Comparison of ENCODE assay signal across 12 cellular contexts in the genomic region with DNA sequence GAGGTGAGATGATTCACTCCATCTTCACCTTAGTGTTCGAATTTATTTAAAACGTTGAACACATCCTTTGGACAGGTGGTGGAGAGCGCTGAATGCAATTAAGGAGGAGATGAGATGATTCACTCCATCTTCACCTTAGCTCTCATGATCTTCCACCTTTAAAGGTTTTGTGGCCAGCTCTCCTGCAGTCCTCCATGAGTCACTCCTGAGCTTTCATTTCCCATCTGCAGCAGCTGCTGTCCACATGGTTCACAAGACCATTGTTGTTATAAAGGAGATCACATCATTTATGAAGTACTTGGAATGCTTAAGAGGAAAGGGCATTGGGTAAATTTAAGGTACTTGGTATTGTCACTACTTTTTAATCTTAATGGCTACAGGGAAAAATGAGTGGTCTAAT.
A peak's percentile ranks its signal among the peaks of the same experiment; 100 is the strongest.
DNase-seq lines count a peak whose midpoint lies in the region; ATAC-seq, FAIRE-seq and TF ChIP-seq lines count a peak whose summit lies in the region.
"Had no signal": no experiment of that assay in that cellular context is flagged by ENCODE, and none has a peak within 500 bp of the region (broad histone marks: within the 10 kb centered on the region; RNA-seq: fewer than 3 reads in every experiment).

No MANE protein-coding gene starts in this region.

- H3K4me1 ChIP-seq in fibroblast of lung (ENCODE audit: control insufficient read depth, extremely low read depth, insufficient read depth, low read length) (no peaks in the 10 kb centered on the region), hepatocyte (ENCODE audit: insufficient read depth) (no peaks in the 10 kb centered on the region), gastrocnemius medialis (no peaks in the 10 kb centered on the region)
- H3K4me1 ChIP-seq: BLaER1 had no signal

- H3K9me2 ChIP-seq in hepatocyte (replicated peaks; ENCODE audit: insufficient read depth): no peaks in the 10 kb centered on the region

- WGBS in hepatocyte (ENCODE audit: low lambda C conversion rate, missing lambda C conversion rate): 92% methylated on average over 3 of the region's 3 CpGs

- TF ChIP-seq CTCF in AG04449 (IDR thresholded peaks at IDR 0.05; ENCODE audit: insufficient read depth, low read length, missing control alignments) (no peak), fibroblast of lung (conservative IDR thresholded peaks at IDR 0.05 in 1 of 2, IDR thresholded peaks at IDR 0.05 in 1 of 2; ENCODE audit: low read depth in 1 of 2, low read length in 2 of 2) (no peak), hepatocyte (IDR thresholded peaks at IDR 0.05; ENCODE audit: poor library complexity) (no peak), gastrocnemius medialis (IDR thresholded peaks at IDR 0.05 in 4 of 5, conservative IDR thresholded peaks at IDR 0.05 in 1 of 5) (no peak)

- no peak for TF ChIP-seq POLR2A in gastrocnemius medialis (IDR thresholded peaks at IDR 0.05)

- H3K9me3 ChIP-seq in fibroblast of lung (ENCODE audit: control insufficient read depth, insufficient read depth, low read depth, low read length): no peaks in the 10 kb centered on the region
- no peaks in the 10 kb centered on the region for H3K9me3 ChIP-seq in hepatocyte (ENCODE audit: low read depth)
- H3K9me3 ChIP-seq in gastrocnemius medialis: no peaks in the 10 kb centered on the region
- H3K9me3 ChIP-seq: BLaER1 had no signal

- CTCF ChIA-PET in AG04449 (lab: Yijun Ruan, JAX): interaction anchor here (1.3 kb wide), 1 partner anchor 25 kb away, joined by 3 read pairs; no protein-coding TSS in a partner anchor

- FAIRE-seq in RCC 7860 (lab: Jason Lieb, UNC): peak; percentile 97

- DNase-seq in AG04449 (ENCODE audit: low read depth, low spot score): peak; percentile 45
- peak; percentile 19 for DNase-seq in GM04503 (ENCODE audit: low read depth)
- peak; percentile 84 for DNase-seq in RCC 7860 (ENCODE audit: low spot score)
- peak; percentile 86 to 99 for DNase-seq in fibroblast of lung (ENCODE audit: low read depth in 2 of 2)
- no peak for DNase-seq in hepatocyte (ENCODE audit: low spot score)
- no peak for DNase-seq in iPS-NIHi11 (ENCODE audit: low spot score)
- no peak for DNase-seq in gastrocnemius medialis
- DNase-seq: activated CD4-positive, alpha-beta T cell treated with anti-CD3 and anti-CD28 coated beads, Interleukin-2, amount 10 ng/mL, durations not matched to agents 7 days and 5 days; NCI-H1417 treated with DMSO at 0.1 percent for 48 hours had no signal

- H3K4me3 ChIP-seq in AG04449 (ENCODE audit: low read depth, low read length) (no peak overlapping the region), fibroblast of lung (replicated peaks in 1 of 4; ENCODE audit: control extremely low read depth in 1 of 4, insufficient read depth in 1 of 4, low read depth in 3 of 4, low read length in 4 of 4) (no peak overlapping the region), hepatocyte (no peak overlapping the region), gastrocnemius medialis (no peak overlapping the region)
- H3K4me3 ChIP-seq: BLaER1, cardiac muscle cell had no signal

- in situ Hi-C loops in gastrocnemius medialis (cut with MboI; ENCODE audit: low sequenced_read_pairs in 4 of 4): no loop called here

- no peak for ATAC-seq in gastrocnemius medialis
- no peak for ATAC-seq in HG03469 (IDR thresholded peaks at IDR 0.05; ENCODE audit: unreplicated experiment)

- intact Hi-C loops in gastrocnemius medialis (cut with DNase I; ENCODE audit: low total_unique reads): no loop called here

- no peak overlapping the region for H2AFZ ChIP-seq in fibroblast of lung (ENCODE audit: low read length)
- no peak overlapping the region for H2AFZ ChIP-seq in hepatocyte

- H3K36me3 ChIP-seq in fibroblast of lung (ENCODE audit: control insufficient read depth, insufficient read depth, low read length): no peaks in the 10 kb centered on the region
- H3K36me3 ChIP-seq in hepatocyte (replicated peaks; ENCODE audit: insufficient read depth, low read depth): no peaks in the 10 kb centered on the region
- H3K36me3 ChIP-seq in gastrocnemius medialis: no peaks in the 10 kb centered on the region
- H3K36me3 ChIP-seq: BLaER1, cardiac muscle cell had no signal

- H3K27ac ChIP-seq in fibroblast of lung (ENCODE audit: insufficient read depth, low read length) (no peak overlapping the region), hepatocyte (no peak overlapping the region), gastrocnemius medialis (no peak overlapping the region)
- H3K27ac ChIP-seq: BLaER1, cardiac muscle cell had no signal

- H3K79me2 ChIP-seq in fibroblast of lung (ENCODE audit: control insufficient read depth, insufficient read depth, low read length) (no peaks in the 10 kb centered on the region), hepatocyte (no peaks in the 10 kb centered on the region)

- no peaks in the 10 kb centered on the region for H3K27me3 ChIP-seq in fibroblast of lung (ENCODE audit: control insufficient read depth, insufficient read depth, low read length)
- no peaks in the 10 kb centered on the region for H3K27me3 ChIP-seq in hepatocyte
- peaks cover 0 to 3% (median 0%) of the 10 kb centered on the region in 3 donors for H3K27me3 ChIP-seq in gastrocnemius medialis
- H3K27me3 ChIP-seq: BLaER1, cardiac muscle cell had no signal

- H4K20me1 ChIP-seq in fibroblast of lung (ENCODE audit: control insufficient read depth, extremely low read depth, insufficient read depth, low read length) (no peaks in the 10 kb centered on the region), hepatocyte (ENCODE audit: insufficient read depth, poor library complexity, severe bottlenecking) (no peaks in the 10 kb centered on the region)
- H4K20me1 ChIP-seq: BLaER1 had no signal

- POLR2A ChIA-PET in AG04449 (lab: Yijun Ruan, JAX): no interaction called here

- H3K4me2 ChIP-seq in fibroblast of lung (ENCODE audit: extremely low read depth, insufficient read depth, low read length): no peak overlapping the region
- no peak overlapping the region for H3K4me2 ChIP-seq in hepatocyte
- H3K4me2 ChIP-seq: BLaER1 had no signal

- H3K9ac ChIP-seq in fibroblast of lung (ENCODE audit: insufficient read depth, low read length): no peak overlapping the region
- H3K9ac ChIP-seq: BLaER1 had no signal

Comparison
In these comparisons a context has a peak if more than half of its experiments do, and no peak if none do; other contexts are left out.
1. DNase-seq: peak in AG04449 (single experiment), GM04503 (single experiment), RCC 7860 (single experiment) and fibroblast of lung (2 of 2); none in hepatocyte (single experiment), iPS-NIHi11 (single experiment) and gastrocnemius medialis (0 of 2).